8 cellular contexts compared by ENCODE assay signal in the genomic region with DNA sequence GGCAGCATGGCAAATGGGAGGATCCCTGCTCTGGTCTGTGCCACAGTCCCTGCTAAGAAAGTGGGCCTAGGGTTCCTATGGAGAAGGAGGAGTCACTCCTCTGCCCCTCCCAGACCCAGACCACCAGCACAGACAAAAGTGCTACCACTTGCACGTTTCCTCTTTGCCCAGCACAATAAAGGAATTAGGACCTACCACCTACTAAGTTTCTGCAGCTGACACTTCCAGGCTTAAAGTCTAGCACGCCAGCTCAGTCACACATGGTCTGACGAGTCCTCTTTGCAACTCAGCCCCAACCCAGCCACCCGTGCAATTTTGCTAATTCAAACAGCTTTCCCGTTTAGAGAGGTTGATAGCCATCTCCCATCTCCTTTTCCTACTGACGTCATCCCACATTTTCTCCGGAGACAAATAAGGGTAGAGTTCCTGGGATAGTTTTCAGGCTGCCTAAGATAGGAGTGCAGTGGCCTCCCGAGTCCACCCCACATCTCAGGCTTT.
DNase-seq lines count a peak whose midpoint lies in the region; ATAC-seq, FAIRE-seq and TF ChIP-seq lines count a peak whose summit lies in the region.

No MANE protein-coding gene starts in this region.

- H3K4me3 ChIP-seq in MG63 (peak overlapping the region; percentile 57), astrocyte of the spinal cord (ENCODE audit: low read depth, low read length) (peak overlapping the region; percentile 63), keratinocyte (ENCODE audit: control insufficient read depth in 2 of 3, extremely low read depth in 1 of 3, insufficient read depth in 2 of 3, low read depth in 1 of 3, low read length in 3 of 3) (peak overlapping the region; percentile 58 to 86 (median 70))

- DNase-seq in NK-92 treated with Interleukin-12 subunit alpha and Interleukin-12 subunit beta, amount 100 ng/mL, for 24 hours (lab: John Stamatoyannopoulos, UW), result peak; percentile 26
- DNase-seq in NK-92 (lab: John Stamatoyannopoulos, UW; ENCODE audit: unreplicated experiment) (no peak), MG63 (peak; percentile 38), astrocyte of the spinal cord (ENCODE audit: low read depth, low spot score) (peak; percentile 86), keratinocyte (ENCODE audit: low read depth, low spot score) (no peak), nucleus accumbens (lab: John Stamatoyannopoulos, UW) (no peak)

- no peaks in the 10 kb centered on the region for H3K9me3 Mint-ChIP-seq in stimulated activated memory B cell treated with anti-CD40 and anti-IgM and Interleukin-4, amounts not matched to agents 10 μg/mL and 1 μg/mL and 100 μg/mL, for 72 hours

- no peaks in the 10 kb centered on the region for H3K36me3 ChIP-seq in MG63
- H3K36me3 ChIP-seq in keratinocyte (ENCODE audit: control insufficient read depth in 2 of 2, extremely low read depth in 1 of 2, insufficient read depth in 2 of 2, low read length in 2 of 2), result peaks cover 4 to 11% of the 10 kb centered on the region in 2 experiments

- H3K4me3 Mint-ChIP-seq in stimulated activated memory B cell treated with anti-CD40 and anti-IgM and Interleukin-4, amounts not matched to agents 10 μg/mL and 1 μg/mL and 100 μg/mL, for 72 hours, result peak overlapping the region; percentile 93

- peak overlapping the region; percentile 89 for H3K27ac Mint-ChIP-seq in stimulated activated memory B cell treated with anti-CD40 and anti-IgM and Interleukin-4, amounts not matched to agents 10 μg/mL and 1 μg/mL and 100 μg/mL, for 72 hours

- no peak for TF ChIP-seq CTCF in astrocyte of the spinal cord (IDR thresholded peaks at IDR 0.05; ENCODE audit: low read depth, low read length)
- no peak for TF ChIP-seq CTCF in keratinocyte (optimal IDR thresholded peaks at IDR 0.05 in 1 of 3, IDR thresholded peaks at IDR 0.05 in 1 of 3, conservative IDR thresholded peaks at IDR 0.05 in 1 of 3; ENCODE audit: extremely low read depth in 1 of 3, insufficient read depth in 2 of 3, low read length in 3 of 3)

- H4K20me1 ChIP-seq in keratinocyte (ENCODE audit: control insufficient read depth, extremely low read depth, insufficient read depth, low read length), result no peaks in the 10 kb centered on the region

- peaks cover 13% of the 10 kb centered on the region for H3K36me3 Mint-ChIP-seq in stimulated activated memory B cell treated with anti-CD40 and anti-IgM and Interleukin-4, amounts not matched to agents 10 μg/mL and 1 μg/mL and 100 μg/mL, for 72 hours

- peak; percentile 78 for ATAC-seq in stimulated activated memory B cell treated with anti-CD40 and anti-IgM and Interleukin-4, amounts not matched to agents 10 μg/mL and 1 μg/mL and 100 μg/mL, for 72 hours
- no peak for ATAC-seq in GM19351 (IDR thresholded peaks at IDR 0.05; ENCODE audit: unreplicated experiment)

- in situ Hi-C loops in astrocyte of the spinal cord (cut with HindIII; ENCODE audit: low sequenced_read_pairs), result no loop called here

- H3K9ac ChIP-seq in keratinocyte (ENCODE audit: control insufficient read depth, extremely low read depth, insufficient read depth, low read length), result peak overlapping the region; percentile 94

- H3K27me3 Mint-ChIP-seq in stimulated activated memory B cell treated with anti-CD40 and anti-IgM and Interleukin-4, amounts not matched to agents 10 μg/mL and 1 μg/mL and 100 μg/mL, for 72 hours, result no peaks in the 10 kb centered on the region

- H3K9me3 ChIP-seq in MG63 (no peaks in the 10 kb centered on the region), keratinocyte (ENCODE audit: control insufficient read depth, low read depth, low read length) (no peaks in the 10 kb centered on the region)

- H3K4me1 Mint-ChIP-seq in stimulated activated memory B cell treated with anti-CD40 and anti-IgM and Interleukin-4, amounts not matched to agents 10 μg/mL and 1 μg/mL and 100 μg/mL, for 72 hours, result peaks cover 72% of the 10 kb centered on the region

- H3K9me1 ChIP-seq in keratinocyte (ENCODE audit: control insufficient read depth, extremely low read depth, insufficient read depth, low read length), result no peaks in the 10 kb centered on the region

- FAIRE-seq in keratinocyte (lab: Jason Lieb, UNC), result no peak

- peaks cover 66% of the 10 kb centered on the region for H3K79me2 ChIP-seq in keratinocyte (ENCODE audit: control insufficient read depth, insufficient read depth, low read length)

- H2AFZ ChIP-seq in keratinocyte (ENCODE audit: control insufficient read depth, low read length), result peak overlapping the region; percentile 24

- peak overlapping the region; percentile 99 for H3K4me2 ChIP-seq in keratinocyte (ENCODE audit: control insufficient read depth, extremely low read depth, insufficient read depth, low read depth, low read length)

- no peaks in the 10 kb centered on the region for H3K27me3 ChIP-seq in MG63
- no peaks in the 10 kb centered on the region for H3K27me3 ChIP-seq in keratinocyte (ENCODE audit: control insufficient read depth, extremely low read depth, insufficient read depth, low read length)

- dilution Hi-C loops in keratinocyte (cut with MboI; ENCODE audit: extremely low pct_ligation_motif_present, low sequenced_read_pairs), result no loop called here

- H3K27ac ChIP-seq in keratinocyte (ENCODE audit: control insufficient read depth, insufficient read depth, low read length), result peak overlapping the region; percentile 95

- peaks cover 50% of the 10 kb centered on the region for H3K4me1 ChIP-seq in keratinocyte (ENCODE audit: control insufficient read depth, extremely low read depth, insufficient read depth, low read length)

Comparison
In these comparisons a context has a peak if more than half of its experiments do, and no peak if none do; other contexts are left out.
1. DNase-seq: peak in NK-92 treated with Interleukin-12 subunit alpha and Interleukin-12 subunit beta, amount 100 ng/mL, for 24 hours (single experiment), MG63 (single experiment) and astrocyte of the spinal cord (single experiment); none in NK-92 (single experiment), keratinocyte (single experiment) and nucleus accumbens (0 of 56).
2. Peak in every context shown above with its lines, with median percentiles within 50 percentile points of each other: H3K4me3 ChIP-seq.